8 cellular contexts compared by ENCODE assay signal in genomic region chr15:60408438-60409105, GRCh38. TPM values are rescaled to one million over a fixed set of nuclear protein-coding genes. Genes with fewer than 3 reads are reported as not detected.
A peak's percentile ranks its signal among the peaks of the same experiment; 100 is the strongest.
DNase-seq lines count a peak whose midpoint lies in the region; ATAC-seq lines count a peak whose summit lies in the region.

No MANE protein-coding gene starts in this region.

- H3K23ac ChIP-seq in mesendoderm (ENCODE audit: low read length): no peak overlapping the region

- no peak overlapping the region for H3K27ac ChIP-seq in mesendoderm (ENCODE audit: low read depth, low read length)

- H3K79me1 ChIP-seq in mesendoderm (ENCODE audit: low read length): no peaks in the 10 kb centered on the region

- H3K27me3 Mint-ChIP-seq in activated CD4-positive, alpha-beta memory T cell treated with anti-CD3 and anti-CD28 coated beads for 36 hours: no peaks in the 10 kb centered on the region
- no peaks in the 10 kb centered on the region for H3K27me3 Mint-ChIP-seq in memory B cell

- no peak overlapping the region for H3K4me2 ChIP-seq in mesendoderm (ENCODE audit: low read length)

- H2BK5ac ChIP-seq in mesendoderm (ENCODE audit: low read length): no peak overlapping the region

- peak; percentile 54 for DNase-seq in GM04504 (ENCODE audit: low read depth)
- peak; percentile 78 for DNase-seq in HPDE6-E6E7 (ENCODE audit: extremely low spot score)
- DNase-seq in activated CD4-positive, alpha-beta memory T cell treated with anti-CD3 and anti-CD28 coated beads for 36 hours: no peak
- DNase-seq in memory B cell (ENCODE audit: low spot score in 2 of 2): no peak
- DNase-seq in stimulated activated CD4-positive, alpha-beta T cell treated with anti-CD3 and anti-CD28 coated beads, Interleukin-1b, Interleukin-23, amount 100 ng/mL, for 48 hours: no peak
- no peak for DNase-seq in cerebellar nuclear complex (lab: John Stamatoyannopoulos, UW)
- no peak for DNase-seq in mesendoderm

- H3K4me1 ChIP-seq in mesendoderm (ENCODE audit: control insufficient read depth, low read depth, low read length): peaks cover 4% of the 10 kb centered on the region

- peaks cover 12% of the 10 kb centered on the region for H3K4me1 Mint-ChIP-seq in activated CD4-positive, alpha-beta memory T cell treated with anti-CD3 and anti-CD28 coated beads for 36 hours (ENCODE audit: low read depth)
- peaks cover 9% of the 10 kb centered on the region for H3K4me1 Mint-ChIP-seq in memory B cell

- CTCF ChIA-PET in activated CD4-positive, alpha-beta memory T cell treated with anti-CD3 and anti-CD28 coated beads for 36 hours (lab: Charles Lee): interaction anchor here (0.5 to 1.5 kb wide), 3 partner anchors 49 to 693 kb away, joined by 3 to 4 read pairs (median 3); no protein-coding TSS in a partner anchor

- no peak overlapping the region for H3K4ac ChIP-seq in mesendoderm (ENCODE audit: low read depth, low read length)

- H3K9me3 Mint-ChIP-seq in activated CD4-positive, alpha-beta memory T cell treated with anti-CD3 and anti-CD28 coated beads for 36 hours: no peaks in the 10 kb centered on the region
- peaks cover 2% of the 10 kb centered on the region for H3K9me3 Mint-ChIP-seq in memory B cell

- H3K79me2 ChIP-seq in mesendoderm (ENCODE audit: control insufficient read depth, insufficient read depth, low read length): no peaks in the 10 kb centered on the region

- no peaks in the 10 kb centered on the region for H3K27me3 ChIP-seq in mesendoderm (ENCODE audit: insufficient read depth, low read length, poor library complexity)

- H3K9ac ChIP-seq in mesendoderm (ENCODE audit: low read length): no peak overlapping the region

- H3K4me3 ChIP-seq in mesendoderm (ENCODE audit: low read length): no peak overlapping the region

- peak; percentile 85 for ATAC-seq in memory B cell (ENCODE audit: low read depth)
- ATAC-seq in HG02973 (IDR thresholded peaks at IDR 0.05; ENCODE audit: unreplicated experiment): no peak

- H4K8ac ChIP-seq in mesendoderm (ENCODE audit: low read depth, low read length): no peak overlapping the region

- H3K36me3 ChIP-seq in mesendoderm (ENCODE audit: control insufficient read depth, insufficient read depth, low read length): no peaks in the 10 kb centered on the region

- no peaks in the 10 kb centered on the region for H3K36me3 Mint-ChIP-seq in activated CD4-positive, alpha-beta memory T cell treated with anti-CD3 and anti-CD28 coated beads for 36 hours
- no peaks in the 10 kb centered on the region for H3K36me3 Mint-ChIP-seq in memory B cell

- H3K18ac ChIP-seq in mesendoderm (ENCODE audit: low read length): no peak overlapping the region

- H3K4me3 Mint-ChIP-seq in activated CD4-positive, alpha-beta memory T cell treated with anti-CD3 and anti-CD28 coated beads for 36 hours: no peak overlapping the region
- H3K4me3 Mint-ChIP-seq in memory B cell: peak overlapping the region; percentile 68

- H2BK120ac ChIP-seq in mesendoderm (ENCODE audit: low read depth, low read length): no peak overlapping the region

- no peak overlapping the region for H4K5ac ChIP-seq in mesendoderm (ENCODE audit: low read length)

- H2AK5ac ChIP-seq in mesendoderm (ENCODE audit: low read length): no peak overlapping the region

- H2BK15ac ChIP-seq in mesendoderm (replicated peaks; ENCODE audit: low read depth): no peak overlapping the region

- no peak overlapping the region for H3K56ac ChIP-seq in mesendoderm (ENCODE audit: low read length)

- intact Hi-C loops in activated CD4-positive, alpha-beta memory T cell treated with anti-CD3 and anti-CD28 coated beads for 36 hours (cut with micrococcal nuclease): no loop called here

- POLR2A ChIA-PET in activated CD4-positive, alpha-beta memory T cell treated with anti-CD3 and anti-CD28 coated beads for 36 hours (lab: Charles Lee): interaction anchor here (1.1 kb wide), 1 partner anchor 10 kb away, joined by 4 read pairs; no protein-coding TSS in a partner anchor

- H3K27ac Mint-ChIP-seq in activated CD4-positive, alpha-beta memory T cell treated with anti-CD3 and anti-CD28 coated beads for 36 hours: peak overlapping the region; percentile 4
- peak overlapping the region; percentile 81 for H3K27ac Mint-ChIP-seq in memory B cell

RNA-seq across cellular contexts. Expression of gene ANXA2, which starts 10.8 kb away (rescaled TPM):
- 100 to 1,000 TPM; 131 to 132 TPM for total RNA-seq in activated CD4-positive, alpha-beta memory T cell treated with anti-CD3 and anti-CD28 coated beads for 36 hours
- 433 TPM for polyA plus RNA-seq in mesendoderm (2013, experiment 1 of 2)
- polyA plus RNA-seq in mesendoderm (2013, experiment 2 of 2): 451 TPM

Comparison
In these comparisons a context has a peak if more than half of its experiments do, and no peak if none do; other contexts are left out.
1. DNase-seq: peak in GM04504 (single experiment) and HPDE6-E6E7 (single experiment); none in activated CD4-positive, alpha-beta memory T cell treated with anti-CD3 and anti-CD28 coated beads for 36 hours (single experiment), memory B cell (0 of 2), stimulated activated CD4-positive, alpha-beta T cell treated with anti-CD3 and anti-CD28 coated beads, Interleukin-1b, Interleukin-23, amount 100 ng/mL, for 48 hours (single experiment), cerebellar nuclear complex (0 of 2) and mesendoderm (single experiment).